ENCODE assay signal across 31 cellular contexts in the genomic region with DNA sequence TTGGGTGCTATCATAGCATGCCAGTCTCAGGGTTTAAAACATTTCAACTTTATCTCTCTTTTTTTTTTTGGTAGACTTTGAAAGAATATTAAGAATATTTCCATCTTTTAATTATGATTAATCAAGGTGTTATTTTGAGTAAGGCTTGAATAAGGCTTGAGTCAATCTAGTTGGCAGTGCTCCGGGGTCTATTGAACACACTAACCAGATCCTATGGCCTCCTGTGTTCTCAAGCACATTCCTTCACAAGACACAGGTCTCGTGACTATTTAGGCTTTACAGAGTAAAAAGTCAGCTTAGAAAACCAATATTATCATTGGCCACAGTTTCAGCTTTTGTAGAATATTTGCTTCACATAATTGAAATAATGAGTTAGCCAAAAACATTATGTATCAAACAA.
"Had no signal": no experiment of that assay in that cellular context is flagged by ENCODE, and none has a peak within 500 bp of the region (broad histone marks: within the 10 kb centered on the region; RNA-seq: fewer than 3 reads in every experiment).

No MANE protein-coding gene starts in this region.

- H3K4me3 ChIP-seq: adrenal gland, body of pancreas, breast epithelium, cardiac muscle cell, colonic mucosa, esophagus squamous epithelium had no signal

- FAIRE-seq: endometrium, endothelial cell of umbilical vein, frontal cortex had no signal

- H3K36me3 ChIP-seq: breast epithelium, cardiac muscle cell, colonic mucosa had no signal

- H3K9me3 ChIP-seq: adrenal gland, body of pancreas, breast epithelium, colonic mucosa, esophagus squamous epithelium had no signal

- DNase-seq: activated CD4-positive, alpha-beta memory T cell treated with anti-CD3 and anti-CD28 coated beads for 36 hours; activated CD4-positive, alpha-beta T cell treated with anti-CD3 and anti-CD28 coated beads for 36 hours; activated CD4-positive, alpha-beta T cell treated with anti-CD3 and anti-CD28 coated beads, Interleukin-2, amount 10 ng/mL, durations not matched to agents 24 days and 14 days; activated CD4-positive, CD25-positive, alpha-beta regulatory T cell; activated CD4-positive, CD25-positive, alpha-beta regulatory T cell treated with anti-CD3 and anti-CD28 coated beads, Interleukin-2, amount 50 U/mL, for 72 hours; activated CD8-positive, alpha-beta memory T cell treated with anti-CD3 and anti-CD28 coated beads, Interleukin-2, amount 10 ng/mL, durations not matched to agents 7 days and 5 days; activated CD8-positive, alpha-beta memory T cell treated with anti-CD3 and anti-CD28 coated beads, Interleukin-2, amount 50 U/mL, for 4 hours; activated CD8-positive, alpha-beta T cell treated with anti-CD3 and anti-CD28 coated beads, Interleukin-2, amount 10 ng/mL, durations not matched to agents 7 days and 5 days; activated effector memory CD4-positive, alpha-beta T cell treated with anti-CD3 and anti-CD28 coated beads, Interleukin-2, amount 50 U/mL, for 16 hours; activated naive CD4-positive, alpha-beta T cell treated with anti-CD3 and anti-CD28 coated beads for 36 hours; activated naive CD8-positive, alpha-beta T cell treated with anti-CD3 and anti-CD28 coated beads for 36 hours; activated naive CD8-positive, alpha-beta T cell treated with anti-CD3 and anti-CD28 coated beads, Interleukin-2, amount 50 U/mL, for 24 hours; activated T-cell treated with anti-CD3 and anti-CD28 coated beads, Interleukin-2, amount 50 U/mL, for 1 hour; activated T-cell treated with anti-CD3 and anti-CD28 coated beads, Interleukin-2, amount 50 U/mL, for 48 hours; adrenal gland; amygdala; aorta; body of pancreas; central memory CD4-positive, alpha-beta T cell; cerebellar nuclear complex; colonic mucosa; effector CD8-positive, alpha-beta T cell; esophagus squamous epithelium; foreskin fibroblast; T-helper 2 cell had no signal

- H3K27ac ChIP-seq: adrenal gland, body of pancreas, breast epithelium, cardiac muscle cell, colonic mucosa, epithelial cell of prostate, esophagus squamous epithelium had no signal

- H3K27me3 ChIP-seq: adrenal gland, body of pancreas, breast epithelium, colonic mucosa, esophagus squamous epithelium had no signal

- H3K4me1 ChIP-seq: adrenal gland, body of pancreas, breast epithelium, colonic mucosa, esophagus squamous epithelium had no signal
